ENCODE assay signal across 1 cellular context in the genomic region with DNA sequence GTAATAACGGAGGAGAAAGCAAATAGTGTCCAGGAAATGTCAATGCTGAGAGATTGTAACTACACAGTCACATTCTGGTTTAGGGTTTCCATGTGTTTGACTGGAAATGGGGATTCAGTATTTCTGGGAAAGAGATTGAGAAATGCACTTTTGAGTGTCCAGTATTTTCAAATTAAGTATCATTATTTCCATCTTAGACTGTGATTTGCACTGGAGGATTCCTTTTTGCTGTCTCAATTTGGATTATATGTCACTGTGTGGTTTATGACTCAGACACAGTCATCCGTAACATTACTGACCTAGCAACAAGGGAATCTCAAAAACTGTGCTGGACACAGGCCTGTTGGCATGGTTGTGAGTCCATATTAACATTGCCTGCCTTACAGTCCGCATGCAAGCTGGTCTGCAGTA.
TF ChIP-seq lines count a peak whose summit lies in the region.

No MANE protein-coding gene starts in this region.

TF ChIP-seq in SK-N-SH treated with all-trans-retinoic acid at 6 μM for 48 hours, 23 proteins besides CTCF, POLR2A, EP300 and RAD21 (continued from another document):
- TF ChIP-seq, protein P1, sequence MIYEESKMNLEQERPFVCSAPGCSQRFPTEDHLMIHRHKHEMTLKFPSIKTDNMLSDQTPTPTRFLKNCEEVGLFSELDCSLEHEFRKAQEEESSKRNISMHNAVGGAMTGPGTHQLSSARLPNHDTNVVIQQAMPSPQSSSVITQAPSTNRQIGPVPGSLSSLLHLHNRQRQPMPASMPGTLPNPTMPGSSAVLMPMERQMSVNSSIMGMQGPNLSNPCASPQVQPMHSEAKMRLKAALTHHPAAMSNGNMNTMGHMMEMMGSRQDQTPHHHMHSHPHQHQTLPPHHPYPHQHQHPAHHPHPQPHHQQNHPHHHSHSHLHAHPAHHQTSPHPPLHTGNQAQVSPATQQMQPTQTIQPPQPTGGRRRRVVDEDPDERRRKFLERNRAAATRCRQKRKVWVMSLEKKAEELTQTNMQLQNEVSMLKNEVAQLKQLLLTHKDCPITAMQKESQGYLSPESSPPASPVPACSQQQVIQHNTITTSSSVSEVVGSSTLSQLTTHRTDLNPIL (CRISPR knock-in tag; IDR thresholded peaks at IDR 0.05; ENCODE audit: low read depth): 0 out of 2 replicates have a peak, but pooled peaks have one; percentile 30
- TF ChIP-seq ZNF70 (CRISPR knock-in tag; IDR thresholded peaks at IDR 0.05) (no peak), PPARA (CRISPR knock-in tag; IDR thresholded peaks at IDR 0.05; ENCODE audit: borderline replicate concordance) (no peak), OSR1 (CRISPR knock-in tag; IDR thresholded peaks at IDR 0.05) (no peak), ZC3H10 (CRISPR knock-in tag; IDR thresholded peaks at IDR 0.05) (peak; percentile 89), GLIS3 (CRISPR knock-in tag; IDR thresholded peaks at IDR 0.05) (0 out of 2 replicates have a peak, but pooled peaks have one; percentile 25), ZNF565 (CRISPR knock-in tag; conservative IDR thresholded peaks at IDR 0.05; ENCODE audit: low read depth) (no peak), ESRRG (CRISPR knock-in tag; IDR thresholded peaks at IDR 0.05) (no peak), CSRNP3 (CRISPR knock-in tag; IDR thresholded peaks at IDR 0.05) (no peak), ZNF8 (CRISPR knock-in tag; IDR thresholded peaks at IDR 0.05) (0 out of 2 replicates have a peak, but pooled peaks have one; percentile 19), CSDC2 (CRISPR knock-in tag; IDR thresholded peaks at IDR 0.05) (no peak), RARB (CRISPR knock-in tag; IDR thresholded peaks at IDR 0.05) (no peak; the same call in 1 of the 2 replicates), ISL1 (CRISPR knock-in tag; IDR thresholded peaks at IDR 0.05) (peak; percentile 97), BACH2 (CRISPR knock-in tag; IDR thresholded peaks at IDR 0.05; ENCODE audit: borderline replicate concordance) (no peak), ZFP30 (CRISPR knock-in tag; IDR thresholded peaks at IDR 0.05) (no peak)
